ENCODE assay signal across 18 cellular contexts in the genomic region with DNA sequence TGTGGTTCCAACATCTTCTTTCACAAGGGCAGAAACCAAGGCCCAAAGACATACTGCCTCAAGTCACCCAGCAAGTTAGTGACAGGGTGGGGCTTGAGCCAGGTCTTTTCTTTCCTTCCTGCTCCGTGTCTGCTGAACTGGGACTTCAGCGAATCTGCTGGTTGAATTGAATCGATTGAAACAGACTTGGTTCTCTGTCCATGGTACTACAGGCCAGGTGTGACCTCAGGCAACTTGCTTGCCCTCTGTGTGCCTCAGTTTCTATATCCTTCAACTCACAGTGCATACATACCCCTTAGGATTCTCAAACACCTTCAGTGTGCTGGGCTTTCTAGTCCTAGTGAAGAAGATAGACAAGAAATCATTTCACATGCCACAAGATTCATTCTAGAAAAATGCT. TPM values are rescaled to one million over a fixed set of nuclear protein-coding genes. Genes with fewer than 3 reads are reported as not detected.
DNase-seq lines count a peak whose midpoint lies in the region; ATAC-seq and TF ChIP-seq lines count a peak whose summit lies in the region.
"Had no signal": no experiment of that assay in that cellular context is flagged by ENCODE, and none has a peak within 500 bp of the region (broad histone marks: within the 10 kb centered on the region; RNA-seq: fewer than 3 reads in every experiment).

No MANE protein-coding gene starts in this region.

- H3K27ac Mint-ChIP-seq in T-helper 17 cell: peak overlapping the region; percentile 93
- H3K27ac Mint-ChIP-seq in mesothelial cell of epicardium: no peak overlapping the region
- peak overlapping the region; percentile 54 for H3K27ac Mint-ChIP-seq in type B pancreatic cell

- TF ChIP-seq CTCF in mesothelial cell of epicardium (IDR thresholded peaks at IDR 0.05; ENCODE audit: unreplicated experiment) (no peak), type B pancreatic cell (conservative IDR thresholded peaks at IDR 0.05) (no peak), GM20000 (IDR thresholded peaks at IDR 0.05; ENCODE audit: extremely low read depth, missing control alignments) (no peak)

- H3K9me3 ChIP-seq in T-helper 17 cell (ENCODE audit: control insufficient read depth, low read length, poor library complexity, severe bottlenecking): no peaks in the 10 kb centered on the region
- H3K9me3 ChIP-seq: left lung had no signal

- ATAC-seq in Right ventricle myocardium superior (ENCODE audit: poor library complexity) (no peak), left cardiac atrium (no peak), T-helper 17 cell (no peak)
- ATAC-seq: foreskin keratinocyte, left lung had no signal

- H3K4me1 Mint-ChIP-seq in T-helper 17 cell: peaks cover 14% of the 10 kb centered on the region
- peaks cover 9% of the 10 kb centered on the region for H3K4me1 Mint-ChIP-seq in mesothelial cell of epicardium
- H3K4me1 Mint-ChIP-seq in type B pancreatic cell (ENCODE audit: unreplicated experiment): peaks cover 15% of the 10 kb centered on the region

- DNase-seq in Right ventricle myocardium superior (peak; percentile 0), left cardiac atrium (no peak), T-helper 17 cell (no peak), mesothelial cell of epicardium (ENCODE audit: low spot score in 2 of 2, unreplicated experiment in 2 of 2) (no peak), type B pancreatic cell (ENCODE audit: extremely low spot score, unreplicated experiment) (no peak), GM20000 (ENCODE audit: low spot score) (no peak), posterior cingulate gyrus (no peak), cerebellar nuclear complex (lab: John Stamatoyannopoulos, UW) (no peak)
- DNase-seq: activated CD4-positive, alpha-beta T cell treated with anti-CD3 and anti-CD28 coated beads for 4 hours; activated T-cell treated with anti-CD3 and anti-CD28 coated beads, Interleukin-2, amount 50 U/mL, for 1 hour; amniotic stem cell; DMS79; foreskin keratinocyte; NCI-H187; SHP77; T1000 had no signal

- H3K27me3 Mint-ChIP-seq in T-helper 17 cell (peaks cover 5% of the 10 kb centered on the region), mesothelial cell of epicardium (ENCODE audit: low read depth) (peaks cover 72% of the 10 kb centered on the region), type B pancreatic cell (peaks cover 40% of the 10 kb centered on the region)

- intact Hi-C loops in Right ventricle myocardium superior (cut with DNase I) (loop anchor here (10.0 kb wide), 1 partner anchor 254 kb away; no protein-coding TSS in a partner anchor), left cardiac atrium (cut with DNase I) (loop anchor here in 1 of 2 donors (10.0 kb wide), 1 partner anchor 74 kb away; no protein-coding TSS in a partner anchor), posterior cingulate gyrus (cut with DNase I) (no loop called here)

- no peaks in the 10 kb centered on the region for H3K9me3 Mint-ChIP-seq in mesothelial cell of epicardium
- H3K9me3 Mint-ChIP-seq in type B pancreatic cell: no peaks in the 10 kb centered on the region

- H3K4me3 Mint-ChIP-seq in T-helper 17 cell (no peak overlapping the region), mesothelial cell of epicardium (peak overlapping the region; percentile 97), type B pancreatic cell (peak overlapping the region; percentile 84)

- H3K36me3 Mint-ChIP-seq in T-helper 17 cell (ENCODE audit: low read depth): peaks cover 3% of the 10 kb centered on the region
- no peaks in the 10 kb centered on the region for H3K36me3 Mint-ChIP-seq in mesothelial cell of epicardium
- no peaks in the 10 kb centered on the region for H3K36me3 Mint-ChIP-seq in type B pancreatic cell

RNA-seq across cellular contexts. Expression of a gene that starts 2.0 kb away (rescaled TPM):
- total RNA-seq in Right ventricle myocardium superior (26.8 TPM), left cardiac atrium (10 to 100 TPM; 14.3 to 23.1 TPM), T-helper 17 cell (1 to 10 TPM; 4.1 to 4.3 TPM), mesothelial cell of epicardium (2.7 to 3.5 TPM (median 3.1 TPM) in 3 replicates), type B pancreatic cell (ENCODE audit: low replicate concordance) (2.6 and 3.4 TPM in 2 replicates)
- total RNA-seq: M059J had no signal

RNA-seq across cellular contexts. Expression of a gene that starts 38.5 kb away (rescaled TPM):
- total RNA-seq in Right ventricle myocardium superior (8.2 TPM), left cardiac atrium (10 to 100 TPM; 11.7 to 30.9 TPM), T-helper 17 cell (100 to 1,000 TPM; 134 TPM), mesothelial cell of epicardium (22.0 to 24.0 TPM (median 23.2 TPM) in 3 replicates), type B pancreatic cell (ENCODE audit: low replicate concordance) (5.4 and 6.9 TPM in 2 replicates)
